In genomic region chr6:1913572-1913971, GRCh38 we compare ENCODE assay signal across 20 cellular contexts.
A peak's percentile ranks its signal among the peaks of the same experiment; 100 is the strongest.
DNase-seq lines count a peak whose midpoint lies in the region; TF ChIP-seq lines count a peak whose summit lies in the region.
"Had no signal": no experiment of that assay in that cellular context is flagged by ENCODE, and none has a peak within 500 bp of the region (broad histone marks: within the 10 kb centered on the region; RNA-seq: fewer than 3 reads in every experiment).

No MANE protein-coding gene starts in this region.

- H4K20me1 ChIP-seq in BLaER1 treated with 17β-estradiol and CSF1 and Interleukin-3, amounts not matched to agents 10 nM and 100 nM: no peaks in the 10 kb centered on the region

- H4K5ac ChIP-seq in mesendoderm (ENCODE audit: low read length): no peak overlapping the region

- H2BK120ac ChIP-seq in mesendoderm (ENCODE audit: low read depth, low read length): no peak overlapping the region

- no peak overlapping the region for H3K18ac ChIP-seq in mesendoderm (ENCODE audit: low read length)

- H3K27me3 ChIP-seq in BLaER1 treated with 17β-estradiol and CSF1 and Interleukin-3, amounts not matched to agents 10 nM and 100 nM: no peaks in the 10 kb centered on the region
- H3K27me3 ChIP-seq in mesendoderm (ENCODE audit: insufficient read depth, low read length, poor library complexity): no peaks in the 10 kb centered on the region
- no peaks in the 10 kb centered on the region for H3K27me3 ChIP-seq in spleen (replicated peaks in 1 of 7)
- H3K27me3 ChIP-seq: SJCRH30 had no signal

- H3K4me1 ChIP-seq in BLaER1 treated with 17β-estradiol and CSF1 and Interleukin-3, amounts not matched to agents 10 nM and 100 nM: peaks cover 7 to 36% (median 22%) of the 10 kb centered on the region in 10 experiments
- no peaks in the 10 kb centered on the region for H3K4me1 ChIP-seq in mesendoderm (ENCODE audit: control insufficient read depth, low read depth, low read length)
- H3K4me1 ChIP-seq in spleen: no peaks in the 10 kb centered on the region
- H3K4me1 ChIP-seq: SJCRH30 had no signal

- no peak for TF ChIP-seq POLR2A in spleen (IDR thresholded peaks at IDR 0.05)

- H2BK5ac ChIP-seq in mesendoderm (ENCODE audit: low read length): no peak overlapping the region

- H3K36me3 Mint-ChIP-seq in chondrocyte (ENCODE audit: low read depth): no peaks in the 10 kb centered on the region

- H3K4me2 ChIP-seq in BLaER1 treated with 17β-estradiol and CSF1 and Interleukin-3, amounts not matched to agents 10 nM and 100 nM: peak overlapping the region; percentile 13 to 80 (median 42); a peak in 19 of 22 replicates
- no peak overlapping the region for H3K4me2 ChIP-seq in mesendoderm (ENCODE audit: low read length)

- peaks cover 70% of the 10 kb centered on the region for H3K4me1 Mint-ChIP-seq in chondrocyte (ENCODE audit: low read depth)

- H3K9me3 Mint-ChIP-seq in chondrocyte (ENCODE audit: low read depth): no peaks in the 10 kb centered on the region
- H3K9me3 Mint-ChIP-seq: IgD-negative memory B cell had no signal

- intact Hi-C loops in spleen (cut with DNase I; ENCODE audit: low total_unique reads): no loop called here

- H3K56ac ChIP-seq in mesendoderm (ENCODE audit: low read length): no peak overlapping the region

- no peaks in the 10 kb centered on the region for H3K79me2 ChIP-seq in mesendoderm (ENCODE audit: control insufficient read depth, insufficient read depth, low read length)

- H3K27ac Mint-ChIP-seq in chondrocyte (ENCODE audit: unreplicated experiment): peak overlapping the region; percentile 18
- H3K27ac Mint-ChIP-seq: CD8-positive, alpha-beta memory T cell; IgD-negative memory B cell had no signal

- no CpG with 5 or more reads among the region's 3 CpGs for WGBS in mesendoderm (ENCODE audit: extremely low coverage, insufficient coverage, low lambda C conversion rate)
- 33 to 58% (median 40%) methylated on average over 3 of the region's 3 CpGs for WGBS in spleen, 5 donors

- no peak overlapping the region for H3K23ac ChIP-seq in mesendoderm (ENCODE audit: low read length)

- H3K4me3 Mint-ChIP-seq in chondrocyte (ENCODE audit: unreplicated experiment): no peak overlapping the region
- H3K4me3 Mint-ChIP-seq: CD8-positive, alpha-beta memory T cell; IgD-negative memory B cell had no signal

- H3K4me3 ChIP-seq in BLaER1 treated with 17β-estradiol and CSF1 and Interleukin-3, amounts not matched to agents 10 nM and 100 nM: no peak overlapping the region
- H3K4me3 ChIP-seq in mesendoderm (ENCODE audit: low read length): no peak overlapping the region
- no peak overlapping the region for H3K4me3 ChIP-seq in spleen
- H3K4me3 ChIP-seq: SJCRH30 had no signal

- no peak overlapping the region for H4K8ac ChIP-seq in mesendoderm (ENCODE audit: low read depth, low read length)

- no peak overlapping the region for H3K4ac ChIP-seq in mesendoderm (ENCODE audit: low read depth, low read length)

- TF ChIP-seq CTCF in chondrocyte (IDR thresholded peaks at IDR 0.05) (no peak), spleen (IDR thresholded peaks at IDR 0.05 in 8 of 11, conservative IDR thresholded peaks at IDR 0.05 in 3 of 11) (no peak)

- peak; percentile 48 to 70 for DNase-seq in Kasumi-1 (lab: John Stamatoyannopoulos, UW)
- no peak for DNase-seq in chondrocyte (ENCODE audit: low spot score)
- DNase-seq in mesendoderm: peak; percentile 31
- DNase-seq in spleen: no peak
- DNase-seq in SW480 (ENCODE audit: low spot score): no peak
- DNase-seq in activated effector memory CD4-positive, alpha-beta T cell treated with anti-CD3 and anti-CD28 coated beads, Interleukin-2, amount 50 U/mL, for 16 hours: no peak
- no peak for DNase-seq in activated T-cell treated with anti-CD3 and anti-CD28 coated beads, Interleukin-2, amount 50 U/mL, for 48 hours
- DNase-seq: ACHN; C1 segment of cervical spinal cord; CD8-positive, alpha-beta memory T cell; GF-D8; NCI-H1092 treated with DMSO at 0.1 percent for 48 hours; NCI-H1436 treated with DMSO at 0.1 percent for 48 hours; NCI-H2029 treated with DMSO at 0.1 percent for 48 hours; NCI-H446 treated with DMSO at 0.1 percent for 48 hours; NCI-H526 treated with DMSO at 0.1 percent for 48 hours; OCI-M1; SJCRH30 had no signal

- no peaks in the 10 kb centered on the region for H3K27me3 Mint-ChIP-seq in chondrocyte (ENCODE audit: low read depth)
- H3K27me3 Mint-ChIP-seq: CD8-positive, alpha-beta memory T cell; IgD-negative memory B cell had no signal

- H3K9me3 ChIP-seq in BLaER1 treated with 17β-estradiol and CSF1 and Interleukin-3, amounts not matched to agents 10 nM and 100 nM (replicated peaks in 1 of 11): peaks cover 0 to 4% (median 0%) of the 10 kb centered on the region in 11 experiments; a peak in 1 of 22 replicates
- H3K9me3 ChIP-seq in spleen: no peaks in the 10 kb centered on the region
- H3K9me3 ChIP-seq: SJCRH30 had no signal

- H3K36me3 ChIP-seq in BLaER1 treated with 17β-estradiol and CSF1 and Interleukin-3, amounts not matched to agents 10 nM and 100 nM: peaks cover 0 to 15% (median 4%) of the 10 kb centered on the region in 11 experiments; a peak in 5 of 22 replicates
- H3K36me3 ChIP-seq in mesendoderm (ENCODE audit: control insufficient read depth, insufficient read depth, low read length) (no peaks in the 10 kb centered on the region), spleen (peaks cover 0 to 6% (median 0%) of the 10 kb centered on the region in 6 donors)
- H3K36me3 ChIP-seq: SJCRH30 had no signal

- no peak overlapping the region for H3K9ac ChIP-seq in BLaER1 treated with 17β-estradiol and CSF1 and Interleukin-3, amounts not matched to agents 10 nM and 100 nM
- no peak overlapping the region for H3K9ac ChIP-seq in mesendoderm (ENCODE audit: low read length)

- no peaks in the 10 kb centered on the region for H3K79me1 ChIP-seq in mesendoderm (ENCODE audit: low read length)

- H2BK15ac ChIP-seq in mesendoderm (replicated peaks; ENCODE audit: low read depth): no peak overlapping the region

- H3K27ac ChIP-seq in BLaER1 treated with 17β-estradiol and CSF1 and Interleukin-3, amounts not matched to agents 10 nM and 100 nM: no peak overlapping the region
- H3K27ac ChIP-seq in mesendoderm (ENCODE audit: low read depth, low read length) (no peak overlapping the region), spleen (no peak overlapping the region)
- H3K27ac ChIP-seq: SJCRH30 had no signal

- H2AK5ac ChIP-seq in mesendoderm (ENCODE audit: low read length): no peak overlapping the region

Comparison
In these comparisons a context has a peak if more than half of its experiments do, and no peak if none do; other contexts are left out.
1. DNase-seq: peak in Kasumi-1 (2 of 2) and mesendoderm (single experiment); none in chondrocyte (single experiment), spleen (single experiment), SW480 (single experiment), activated effector memory CD4-positive, alpha-beta T cell treated with anti-CD3 and anti-CD28 coated beads, Interleukin-2, amount 50 U/mL, for 16 hours (single experiment) and activated T-cell treated with anti-CD3 and anti-CD28 coated beads, Interleukin-2, amount 50 U/mL, for 48 hours (0 of 2).